Comparison of ENCODE assay signal across 8 cellular contexts in the genomic region with DNA sequence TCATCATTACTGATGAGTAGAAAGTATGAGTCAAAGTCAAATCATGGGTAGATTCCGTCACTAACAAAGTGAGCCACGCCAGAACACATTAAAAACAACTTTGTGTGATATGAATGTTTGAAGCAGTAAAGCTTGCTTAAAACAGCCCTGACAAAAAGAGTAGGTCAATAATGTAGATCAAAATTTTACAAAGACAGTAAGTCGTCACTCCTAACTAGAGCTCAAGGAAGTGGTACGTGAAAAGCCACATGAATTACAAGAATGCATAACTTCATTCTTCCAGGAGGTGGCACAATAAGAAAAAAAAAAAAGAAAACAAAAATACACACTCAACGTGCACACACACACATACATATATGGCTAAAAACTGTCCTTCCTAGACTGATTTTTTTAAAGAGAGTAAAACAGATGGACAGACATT.
DNase-seq lines count a peak whose midpoint lies in the region; ATAC-seq and TF ChIP-seq lines count a peak whose summit lies in the region.

No MANE protein-coding gene starts in this region.

- peak; percentile 90 for ATAC-seq in GM21515 (IDR thresholded peaks at IDR 0.05; ENCODE audit: unreplicated experiment)

- no peak for TF ChIP-seq CTCF in foreskin fibroblast (IDR thresholded peaks at IDR 0.05; ENCODE audit: low read depth, low read length)

- DNase-seq in activated CD4-positive, alpha-beta T cell treated with anti-CD3 and anti-CD28 coated beads, Interleukin-2, amount 10 ng/mL, durations not matched to agents 7 days and 5 days, result peak; percentile 17
- DNase-seq in activated CD4-positive, alpha-beta T cell treated with anti-CD3 and anti-CD28 coated beads, Interleukin-2, amount 50 U/mL, for 48 hours, result no peak
- DNase-seq in HPDE6-E6E7 (ENCODE audit: extremely low spot score) (peak; percentile 3), foreskin fibroblast (peak; percentile 41 to 60), NCI-H2081 (lab: John Stamatoyannopoulos, UW) (no peak), DMS79 (lab: John Stamatoyannopoulos, UW) (no peak)

- H3K4me3 ChIP-seq in foreskin fibroblast (ENCODE audit: low read depth in 1 of 2, low read length in 2 of 2), result no peak overlapping the region

- no peaks in the 10 kb centered on the region for H3K27me3 Mint-ChIP-seq in activated CD4-positive, alpha-beta T cell treated with anti-CD3 and anti-CD28 coated beads, Interleukin-2, amount 10 ng/mL, durations not matched to agents 7 days and 5 days
- H3K27me3 Mint-ChIP-seq in T-helper 1 cell treated with Interleukin-12 subunit alpha and Interleukin-12 subunit beta and Interleukin-4 antibody, amounts not matched to agents 30 μg/mL and 1 μg/mL, for 36 hours (ENCODE audit: low read depth), result no peaks in the 10 kb centered on the region

- H3K4me1 Mint-ChIP-seq in activated CD4-positive, alpha-beta T cell treated with anti-CD3 and anti-CD28 coated beads, Interleukin-2, amount 10 ng/mL, durations not matched to agents 7 days and 5 days, result peaks cover 34% of the 10 kb centered on the region
- H3K4me1 Mint-ChIP-seq in T-helper 1 cell treated with Interleukin-12 subunit alpha and Interleukin-12 subunit beta and Interleukin-4 antibody, amounts not matched to agents 30 μg/mL and 1 μg/mL, for 36 hours (ENCODE audit: low read depth), result peaks cover 31% of the 10 kb centered on the region

- peak overlapping the region; percentile 83 for H3K27ac Mint-ChIP-seq in activated CD4-positive, alpha-beta T cell treated with anti-CD3 and anti-CD28 coated beads, Interleukin-2, amount 10 ng/mL, durations not matched to agents 7 days and 5 days
- H3K27ac Mint-ChIP-seq in T-helper 1 cell treated with Interleukin-12 subunit alpha and Interleukin-12 subunit beta and Interleukin-4 antibody, amounts not matched to agents 30 μg/mL and 1 μg/mL, for 36 hours, result peak overlapping the region; percentile 96

- POLR2A ChIA-PET in activated CD4-positive, alpha-beta T cell treated with anti-CD3 and anti-CD28 coated beads, Interleukin-2, amount 10 ng/mL, durations not matched to agents 7 days and 5 days (lab: Charles Lee), result no interaction called here

- H3K4me3 Mint-ChIP-seq in activated CD4-positive, alpha-beta T cell treated with anti-CD3 and anti-CD28 coated beads, Interleukin-2, amount 10 ng/mL, durations not matched to agents 7 days and 5 days, result peak overlapping the region; percentile 39
- peak overlapping the region; percentile 74 for H3K4me3 Mint-ChIP-seq in T-helper 1 cell treated with Interleukin-12 subunit alpha and Interleukin-12 subunit beta and Interleukin-4 antibody, amounts not matched to agents 30 μg/mL and 1 μg/mL, for 36 hours

- no peaks in the 10 kb centered on the region for H3K9me3 Mint-ChIP-seq in activated CD4-positive, alpha-beta T cell treated with anti-CD3 and anti-CD28 coated beads, Interleukin-2, amount 10 ng/mL, durations not matched to agents 7 days and 5 days
- H3K9me3 Mint-ChIP-seq in T-helper 1 cell treated with Interleukin-12 subunit alpha and Interleukin-12 subunit beta and Interleukin-4 antibody, amounts not matched to agents 30 μg/mL and 1 μg/mL, for 36 hours, result no peaks in the 10 kb centered on the region

- CTCF ChIA-PET in activated CD4-positive, alpha-beta T cell treated with anti-CD3 and anti-CD28 coated beads, Interleukin-2, amount 10 ng/mL, durations not matched to agents 7 days and 5 days (lab: Charles Lee), result interaction anchor here (0.6 to 2.2 kb wide), 7 partner anchors 9 to 613 kb away, joined by 3 to 11 read pairs (median 3); partner anchors contain the start of gene PREP

- H3K36me3 Mint-ChIP-seq in activated CD4-positive, alpha-beta T cell treated with anti-CD3 and anti-CD28 coated beads, Interleukin-2, amount 10 ng/mL, durations not matched to agents 7 days and 5 days (ENCODE audit: low read depth), result peaks cover 16% of the 10 kb centered on the region
- peaks cover 12% of the 10 kb centered on the region for H3K36me3 Mint-ChIP-seq in T-helper 1 cell treated with Interleukin-12 subunit alpha and Interleukin-12 subunit beta and Interleukin-4 antibody, amounts not matched to agents 30 μg/mL and 1 μg/mL, for 36 hours (ENCODE audit: low read depth)

Comparison
In these comparisons a context has a peak if more than half of its experiments do, and no peak if none do; other contexts are left out.
1. DNase-seq: peak in activated CD4-positive, alpha-beta T cell treated with anti-CD3 and anti-CD28 coated beads, Interleukin-2, amount 10 ng/mL, durations not matched to agents 7 days and 5 days (single experiment), HPDE6-E6E7 (single experiment) and foreskin fibroblast (2 of 2); none in activated CD4-positive, alpha-beta T cell treated with anti-CD3 and anti-CD28 coated beads, Interleukin-2, amount 50 U/mL, for 48 hours (0 of 2), NCI-H2081 (0 of 2) and DMS79 (single experiment).